Comparison of ENCODE assay signal across 2 cellular contexts in genomic region chr16:22122239-22122638, GRCh38.
TF ChIP-seq lines count a peak whose summit lies in the region.

No MANE protein-coding gene starts in this region.

TF ChIP-seq in HepG2, 621 proteins besides CTCF, POLR2A, EP300 and RAD21:
- 0 out of 2 replicates have a peak, but pooled peaks have one; percentile 8 for TF ChIP-seq FOXA1 (IDR thresholded peaks at IDR 0.05)
- no peak for TF ChIP-seq FOXA1 (CRISPR knock-in tag; IDR thresholded peaks at IDR 0.05)
- no peak for TF ChIP-seq ZNF572 (CRISPR knock-in tag; IDR thresholded peaks at IDR 0.05)
- no peak for TF ChIP-seq TAF15 (IDR thresholded peaks at IDR 0.05; ENCODE audit: low read depth, low read length, poor library complexity, severe bottlenecking)
- TF ChIP-seq SP1 (IDR thresholded peaks at IDR 0.05): 0 out of 2 replicates have a peak, but pooled peaks have one; percentile 21
- no peak for TF ChIP-seq SP1 (CRISPR knock-in tag; IDR thresholded peaks at IDR 0.05)
- no peak for TF ChIP-seq ZNF850 (CRISPR knock-in tag; conservative IDR thresholded peaks at IDR 0.05)
- peak; percentile 83 for TF ChIP-seq PHB2 (IDR thresholded peaks at IDR 0.05; ENCODE audit: partially characterized antibody)
- TF ChIP-seq HNF4A (CRISPR knock-in tag; IDR thresholded peaks at IDR 0.05): no peak
- no peak for TF ChIP-seq NFAT5 (CRISPR knock-in tag; IDR thresholded peaks at IDR 0.05)

TF ChIP-seq in HEK293, 187 proteins besides CTCF, POLR2A, EP300 and RAD21:
- no peak for TF ChIP-seq PATZ1 (tag by site-specific recombination; IDR thresholded peaks at IDR 0.05)
- peak; percentile 91 for TF ChIP-seq ZNF366 (tag by site-specific recombination; conservative IDR thresholded peaks at IDR 0.05)
- TF ChIP-seq ZNF645 (tag by site-specific recombination; IDR thresholded peaks at IDR 0.05): no peak
- no peak for TF ChIP-seq ZNF157 (tag by site-specific recombination; IDR thresholded peaks at IDR 0.05)
- peak; percentile 71; the same call in 1 of the 2 replicates for TF ChIP-seq PRDM1 (tag by site-specific recombination; IDR thresholded peaks at IDR 0.05)
- no peak for TF ChIP-seq ZNF560 (tag by site-specific recombination; IDR thresholded peaks at IDR 0.05; ENCODE audit: borderline replicate concordance)
TF ChIP-seq in HEK293: peak in this region for 2.
